Comparison of ENCODE assay signal across 20 cellular contexts in the genomic region with DNA sequence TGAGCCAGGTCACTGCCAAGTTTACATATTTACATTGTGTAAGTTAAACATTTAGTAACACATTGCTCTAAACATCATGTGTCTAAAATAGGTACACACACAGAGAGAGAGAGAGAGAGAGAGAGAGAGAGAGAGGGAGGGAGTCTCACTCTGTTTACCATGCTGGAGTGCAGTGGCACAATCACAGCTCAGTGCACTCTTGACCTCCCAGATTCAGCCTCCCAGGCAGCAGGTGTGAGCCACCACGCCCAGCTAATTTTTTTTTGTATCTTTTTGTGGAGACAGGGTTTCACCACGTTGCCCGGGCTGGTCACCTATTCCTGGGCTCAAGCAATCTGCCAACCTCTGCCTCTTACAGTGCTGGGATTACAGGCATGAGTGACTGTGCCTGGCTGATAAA.
"Had no signal": no experiment of that assay in that cellular context is flagged by ENCODE, and none has a peak within 500 bp of the region (broad histone marks: within the 10 kb centered on the region; RNA-seq: fewer than 3 reads in every experiment).

No MANE protein-coding gene starts in this region.

- H3K27me3 Mint-ChIP-seq: naive thymus-derived CD8-positive, alpha-beta T cell; stimulated activated naive B cell treated with anti-CD40 and anti-IgM and Interleukin-4, amounts not matched to agents 10 μg/mL and 1 μg/mL and 100 μg/mL, for 72 hours; stimulated activated naive CD8-positive, alpha-beta T cell treated with anti-CD3 and anti-CD28 coated beads, Interleukin-15, amount 100 ng/mL, for 72 hours had no signal

- H3K27ac Mint-ChIP-seq: naive thymus-derived CD8-positive, alpha-beta T cell; stimulated activated naive B cell treated with anti-CD40 and anti-IgM and Interleukin-4, amounts not matched to agents 10 μg/mL and 1 μg/mL and 100 μg/mL, for 72 hours; stimulated activated naive CD8-positive, alpha-beta T cell treated with anti-CD3 and anti-CD28 coated beads, Interleukin-15, amount 100 ng/mL, for 72 hours had no signal

- H3K9me3 ChIP-seq: esophagus squamous epithelium, gastroesophageal sphincter, ovary, right atrium auricular region, sigmoid colon had no signal

- H3K4me3 Mint-ChIP-seq: naive thymus-derived CD8-positive, alpha-beta T cell; neural crest cell; stimulated activated naive B cell treated with anti-CD40 and anti-IgM and Interleukin-4, amounts not matched to agents 10 μg/mL and 1 μg/mL and 100 μg/mL, for 72 hours; stimulated activated naive CD8-positive, alpha-beta T cell treated with anti-CD3 and anti-CD28 coated beads, Interleukin-15, amount 100 ng/mL, for 72 hours had no signal

- H3K4me1 ChIP-seq: right atrium auricular region had no signal

- DNase-seq: effector memory CD4-positive, alpha-beta T cell; esophagus squamous epithelium; foreskin fibroblast; glutamatergic neuron; islet precursor cell; mammary epithelial cell; naive thymus-derived CD8-positive, alpha-beta T cell; ovary; sigmoid colon; stimulated activated CD4-positive, alpha-beta T cell treated with anti-CD3 and anti-CD28 coated beads, Interleukin-2, amount 100 ng/mL, for 24 hours; stimulated activated CD4-positive, alpha-beta T cell treated with anti-CD3 and anti-CD28 coated beads, Interleukin-4, amount 100 ng/mL, for 4 hours; stimulated activated naive B cell treated with anti-CD40 and anti-IgM and Interleukin-4, amounts not matched to agents 10 μg/mL and 1 μg/mL and 100 μg/mL, for 72 hours; stimulated activated naive CD8-positive, alpha-beta T cell treated with anti-CD3 and anti-CD28 coated beads, Interleukin-15, amount 100 ng/mL, for 72 hours; substantia nigra; trophoblast cell had no signal

- H3K27ac ChIP-seq: esophagus squamous epithelium, gastroesophageal sphincter, ovary, right atrium auricular region, sigmoid colon, skin epidermis had no signal

- H3K4me1 Mint-ChIP-seq: naive thymus-derived CD8-positive, alpha-beta T cell; neural crest cell; stimulated activated naive CD8-positive, alpha-beta T cell treated with anti-CD3 and anti-CD28 coated beads, Interleukin-15, amount 100 ng/mL, for 72 hours had no signal

- ATAC-seq: gastroesophageal sphincter; left lobe of liver; naive thymus-derived CD8-positive, alpha-beta T cell; stimulated activated naive B cell treated with anti-CD40 and anti-IgM and Interleukin-4, amounts not matched to agents 10 μg/mL and 1 μg/mL and 100 μg/mL, for 72 hours; stimulated activated naive CD8-positive, alpha-beta T cell treated with anti-CD3 and anti-CD28 coated beads, Interleukin-15, amount 100 ng/mL, for 72 hours had no signal

- H3K36me3 ChIP-seq: esophagus squamous epithelium, gastroesophageal sphincter, ovary, right atrium auricular region, sigmoid colon had no signal

- H3K27me3 ChIP-seq: esophagus squamous epithelium, gastroesophageal sphincter, ovary, right atrium auricular region, sigmoid colon had no signal

- H3K36me3 Mint-ChIP-seq: naive thymus-derived CD8-positive, alpha-beta T cell had no signal

- H3K4me3 ChIP-seq: esophagus squamous epithelium, gastroesophageal sphincter, ovary, right atrium auricular region, sigmoid colon, skin epidermis had no signal
